9 cellular contexts compared by ENCODE assay signal in the genomic region with DNA sequence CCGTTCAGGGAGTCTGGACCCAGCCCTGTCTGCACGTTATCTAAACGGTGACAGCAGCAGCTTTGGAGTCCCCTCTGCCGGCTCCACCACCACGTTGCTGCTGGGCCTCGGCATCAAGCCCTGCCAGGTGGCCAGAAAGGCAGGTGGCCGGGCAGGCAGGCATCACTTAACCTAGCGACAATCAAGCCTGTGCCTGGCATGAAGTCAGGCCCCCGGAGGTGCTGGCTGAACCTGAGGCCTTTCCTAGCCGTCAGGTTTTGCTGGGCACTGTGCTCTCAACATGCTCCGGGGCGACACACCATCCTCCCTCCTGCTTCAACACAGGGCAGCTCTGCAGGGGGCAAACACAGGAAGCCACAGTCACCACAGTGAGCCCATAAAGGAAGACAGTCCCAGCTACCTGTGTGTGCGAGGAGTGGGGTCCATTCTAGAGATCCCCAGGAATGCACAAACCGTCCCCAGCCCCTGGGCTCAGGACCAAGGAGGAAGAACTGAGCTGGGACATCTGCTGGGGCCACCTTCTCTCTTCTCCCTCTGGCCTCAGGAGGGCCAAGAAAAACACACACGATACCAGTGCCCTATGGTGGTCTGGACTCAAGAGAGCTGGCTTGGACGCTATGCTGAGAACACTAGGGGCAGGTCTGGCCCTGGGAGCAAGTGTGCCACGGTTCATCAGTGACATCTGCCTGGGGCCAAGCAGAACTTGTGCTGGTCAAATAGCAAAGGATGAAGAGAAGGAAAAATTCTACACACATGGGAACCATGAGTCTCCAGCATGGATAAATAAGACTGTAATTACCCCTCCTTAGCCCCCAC. TPM values are rescaled to one million over a fixed set of nuclear protein-coding genes. Genes with fewer than 3 reads are reported as not detected.
DNase-seq lines count a peak whose midpoint lies in the region; ATAC-seq and FAIRE-seq lines count a peak whose summit lies in the region.
"Had no signal": no experiment of that assay in that cellular context is flagged by ENCODE, and none has a peak within 500 bp of the region (broad histone marks: within the 10 kb centered on the region; RNA-seq: fewer than 3 reads in every experiment).

No MANE protein-coding gene starts in this region.

- peak; percentile 17 for ATAC-seq in HG02970 (IDR thresholded peaks at IDR 0.05; ENCODE audit: low FRiP score, unreplicated experiment)

- DNase-seq in NCI-H1417 (lab: John Stamatoyannopoulos, UW) (peak; percentile 46 to 91 (median 79)), NCI-H1417 treated with DMSO at 0.1 percent for 48 hours (lab: John Stamatoyannopoulos, UW) (no peak), NCI-H345 treated with DMSO at 0.1 percent for 48 hours (lab: John Stamatoyannopoulos, UW; ENCODE audit: unreplicated experiment) (peak; percentile 43), cerebellum (ENCODE audit: low spot score) (peak; percentile 91), HTR-8/SVneo (ENCODE audit: insufficient read length, low spot score) (no peak), amniotic stem cell (lab: John Stamatoyannopoulos, UW) (no peak), SKM-1 (lab: John Stamatoyannopoulos, UW; ENCODE audit: unreplicated experiment) (no peak)

- FAIRE-seq in HTR-8/SVneo (lab: Jason Lieb, UNC) = no peak
- FAIRE-seq: A204.1 had no signal

RNA-seq across cellular contexts. Expression of a gene that starts 44.7 kb away (rescaled TPM):
- 39.0 TPM for total RNA-seq in cerebellum

Comparison
In these comparisons a context has a peak if more than half of its experiments do, and no peak if none do; other contexts are left out.
1. DNase-seq: peak in NCI-H1417 (3 of 3), NCI-H345 treated with DMSO at 0.1 percent for 48 hours (single experiment) and cerebellum (single experiment); none in NCI-H1417 treated with DMSO at 0.1 percent for 48 hours (single experiment), HTR-8/SVneo (single experiment), amniotic stem cell (single experiment) and SKM-1 (single experiment).